Comparison of ENCODE assay signal across 8 cellular contexts in the genomic region with DNA sequence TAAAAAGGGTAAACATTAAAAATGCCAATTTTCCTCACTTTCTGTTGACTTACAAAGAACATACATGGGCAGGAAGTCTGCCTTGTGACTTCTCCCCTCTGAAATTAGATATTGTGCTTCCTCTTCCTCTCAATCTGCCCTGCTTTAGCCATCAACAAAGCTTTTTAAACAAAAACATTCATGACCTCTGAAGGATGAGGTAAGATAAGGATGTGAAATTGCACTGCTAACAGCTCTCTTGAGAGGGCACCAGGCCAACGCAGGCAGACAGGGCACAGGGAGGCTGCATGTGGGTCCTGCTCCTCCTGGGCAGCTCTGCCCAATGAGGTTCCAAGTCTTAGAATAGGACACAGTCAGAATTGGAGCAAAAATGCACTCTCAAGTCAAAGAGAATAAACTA.
A peak's percentile ranks its signal among the peaks of the same experiment; 100 is the strongest.
DNase-seq lines count a peak whose midpoint lies in the region; ATAC-seq and TF ChIP-seq lines count a peak whose summit lies in the region.

No MANE protein-coding gene starts in this region.

- TF ChIP-seq CTCF in GM12864 (IDR thresholded peaks at IDR 0.05; ENCODE audit: low read depth, low read length, missing control alignments) (no peak), tibial artery (IDR thresholded peaks at IDR 0.05) (no peak), neural progenitor cell (IDR thresholded peaks at IDR 0.05) (no peak)

- in situ Hi-C loops in KBM-7 (cut with MboI; ENCODE audit: low pct_unique_long_range_greater_than_20kb, low sequenced_read_pairs): no loop called here

- H3K9ac ChIP-seq in neural progenitor cell: no peak overlapping the region

- peaks cover 25% of the 10 kb centered on the region for H3K36me3 Mint-ChIP-seq in neural progenitor cell

- H3K4me3 ChIP-seq in GM12864 (ENCODE audit: low read depth, low read length) (no peak overlapping the region), tibial artery (no peak overlapping the region), neural progenitor cell (no peak overlapping the region)

- peaks cover 21 to 62% (median 26%) of the 10 kb centered on the region in 3 donors for H3K36me3 ChIP-seq in tibial artery
- peaks cover 3% of the 10 kb centered on the region for H3K36me3 ChIP-seq in neural progenitor cell

- H3K27me3 ChIP-seq in tibial artery (no peaks in the 10 kb centered on the region), neural progenitor cell (no peaks in the 10 kb centered on the region)

- H4K20me1 ChIP-seq in neural progenitor cell (ENCODE audit: low read depth): no peaks in the 10 kb centered on the region

- intact Hi-C loops in tibial artery (cut with DNase I; ENCODE audit: low total_unique reads): no loop called here

- H3K27ac Mint-ChIP-seq in neural progenitor cell: no peak overlapping the region

- H3K4me1 Mint-ChIP-seq in neural progenitor cell: no peaks in the 10 kb centered on the region

- ATAC-seq in GM19035 (IDR thresholded peaks at IDR 0.05; ENCODE audit: unreplicated experiment) (no peak), HG03432 (IDR thresholded peaks at IDR 0.05; ENCODE audit: unreplicated experiment) (no peak)

- no peaks in the 10 kb centered on the region for H3K27me3 Mint-ChIP-seq in neural progenitor cell (ENCODE audit: insufficient read depth, low read depth)

- peaks cover 4% of the 10 kb centered on the region for H3F3A ChIP-seq in neural progenitor cell (ENCODE audit: low read depth)

- no peak overlapping the region for H3K4me2 ChIP-seq in neural progenitor cell

- H3K4me3 Mint-ChIP-seq in neural progenitor cell: no peak overlapping the region

- no peaks in the 10 kb centered on the region for H3K9me3 Mint-ChIP-seq in neural progenitor cell

- H3K9me3 ChIP-seq in tibial artery (no peaks in the 10 kb centered on the region), neural progenitor cell (ENCODE audit: low read depth) (no peaks in the 10 kb centered on the region)

- no peak overlapping the region for H3K27ac ChIP-seq in tibial artery
- no peak overlapping the region for H3K27ac ChIP-seq in neural progenitor cell

- H3K4me1 ChIP-seq in tibial artery (no peaks in the 10 kb centered on the region), neural progenitor cell (no peaks in the 10 kb centered on the region)

- DNase-seq in GM12864 (ENCODE audit: low read depth) (peak; percentile 5), KBM-7 (peak; percentile 87), inferior parietal cortex (ENCODE audit: extremely low spot score) (peak; percentile 19), tibial artery (peak; percentile 68 to 69), neural progenitor cell (ENCODE audit: low spot score) (no peak)
- peak; percentile 16 for DNase-seq in activated CD8-positive, alpha-beta memory T cell treated with anti-CD3 and anti-CD28 coated beads, Interleukin-2, amount 50 U/mL, for 4 hours

- H3K79me2 ChIP-seq in neural progenitor cell (ENCODE audit: low read depth): no peaks in the 10 kb centered on the region

- H2AFZ ChIP-seq in neural progenitor cell (replicated peaks): no peak overlapping the region
